Comparison of ENCODE assay signal across 8 cellular contexts in genomic region chr4:10115271-10115656, GRCh38. TPM values are rescaled to one million over a fixed set of nuclear protein-coding genes. Genes with fewer than 3 reads are reported as not detected.
DNase-seq lines count a peak whose midpoint lies in the region; ATAC-seq and TF ChIP-seq lines count a peak whose summit lies in the region.

No MANE protein-coding gene starts in this region.

- peaks cover 77 to 88% (median 85%) of the 10 kb centered on the region in 3 donors for H3K4me1 Mint-ChIP-seq in T-cell

- intact Hi-C loops in sciatic nerve (cut with DNase I), result no loop called here

- peaks cover 41% of the 10 kb centered on the region for H3K36me3 Mint-ChIP-seq in T-cell

- H3K27me3 Mint-ChIP-seq in T-cell, result no peaks in the 10 kb centered on the region

- TF ChIP-seq CTCF in HFF-Myc (IDR thresholded peaks at IDR 0.05; ENCODE audit: low read depth, low read length, missing control alignments) (no peak), fibroblast of pulmonary artery (IDR thresholded peaks at IDR 0.05; ENCODE audit: low read length, missing control alignments) (no peak)

- CTCF ChIA-PET in T-cell (lab: Charles Lee), result interaction anchor here in 1 of 2 donors (1.0 kb wide), 1 partner anchor 13 kb away, joined by 3 read pairs; no protein-coding TSS in a partner anchor

- H3K4me3 Mint-ChIP-seq in T-cell, result peak overlapping the region; percentile 87 to 97 (median 90)

- H3K4me3 ChIP-seq in HFF-Myc (replicated peaks; ENCODE audit: low read depth, low read length), result peak overlapping the region; percentile 85
- H3K4me3 ChIP-seq in fibroblast of pulmonary artery (replicated peaks; ENCODE audit: low read depth, low read length), result peak overlapping the region; percentile 88

- peak overlapping the region; percentile 89 to 93 for H3K27ac Mint-ChIP-seq in T-cell

- DNase-seq in HFF-Myc (ENCODE audit: extremely low read depth, low read depth) (no peak), T-cell (no peak), fibroblast of pulmonary artery (ENCODE audit: low read depth) (peak; percentile 69), renal cortical epithelial cell (ENCODE audit: low read depth) (peak; percentile 61), sciatic nerve (ENCODE audit: low spot score) (no peak), NCI-H774 (lab: John Stamatoyannopoulos, UW) (no peak)
- DNase-seq in stimulated activated CD4-positive, alpha-beta T cell treated with anti-CD3 and anti-CD28 coated beads, Interleukin-15, amount 100 ng/mL, for 24 hours, result no peak

- no peak for ATAC-seq in T-cell (replicated peaks in 1 of 4)
- ATAC-seq in sciatic nerve, result no peak
- ATAC-seq in GM21515 (IDR thresholded peaks at IDR 0.05; ENCODE audit: unreplicated experiment), result no peak

- POLR2A ChIA-PET in T-cell (lab: Charles Lee), result no interaction called here

- no peaks in the 10 kb centered on the region for H3K9me3 Mint-ChIP-seq in T-cell

RNA-seq across cellular contexts. Expression of gene WDR1, which starts 1.3 kb away (rescaled TPM):
- 100 to 1,000 TPM; 268 to 308 (median 304) TPM for total RNA-seq in T-cell
- total RNA-seq in renal cortical epithelial cell, result 367 and 387 TPM in 2 replicates
- 264 TPM for total RNA-seq in sciatic nerve

Comparison
In these comparisons a context has a peak if more than half of its experiments do, and no peak if none do; other contexts are left out.
1. DNase-seq: peak in fibroblast of pulmonary artery (single experiment) and renal cortical epithelial cell (single experiment); none in HFF-Myc (single experiment), T-cell (0 of 34), sciatic nerve (single experiment), NCI-H774 (single experiment) and stimulated activated CD4-positive, alpha-beta T cell treated with anti-CD3 and anti-CD28 coated beads, Interleukin-15, amount 100 ng/mL, for 24 hours (single experiment).